ENCODE assay signal across 16 cellular contexts in the genomic region with DNA sequence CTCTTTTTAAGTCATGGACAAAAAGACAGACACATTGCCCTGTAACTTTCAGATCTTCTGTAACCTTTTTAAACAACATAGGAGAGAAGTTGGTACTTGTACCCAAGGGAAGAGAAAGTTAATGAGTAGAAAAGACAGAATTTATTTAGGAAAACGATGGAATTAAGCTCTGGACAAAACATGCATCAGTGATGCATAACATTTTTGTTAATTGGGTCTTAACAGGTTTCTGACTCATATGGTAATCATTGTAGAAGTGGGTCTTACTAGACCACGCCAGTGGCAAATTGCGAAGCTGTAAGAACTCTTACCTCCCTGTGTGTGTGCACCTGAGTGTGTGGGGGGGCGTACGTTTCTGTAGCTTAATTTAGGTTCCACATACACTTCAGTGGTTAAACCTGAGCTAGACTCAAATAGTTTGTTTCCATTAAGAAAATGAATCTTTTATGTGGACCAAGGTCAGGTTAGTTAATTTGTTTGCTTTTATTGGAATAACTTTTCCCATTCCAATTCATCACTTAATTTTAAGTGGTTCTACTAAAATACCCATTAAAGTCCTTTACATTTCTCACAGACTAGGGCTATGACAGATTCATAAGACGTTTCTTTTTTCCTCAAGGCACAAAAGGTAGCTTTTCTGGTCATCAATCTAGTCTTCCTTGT. TPM values are rescaled to one million over a fixed set of nuclear protein-coding genes. Genes with fewer than 3 reads are reported as not detected.
DNase-seq lines count a peak whose midpoint lies in the region; ATAC-seq and TF ChIP-seq lines count a peak whose summit lies in the region.
"Had no signal": no experiment of that assay in that cellular context is flagged by ENCODE, and none has a peak within 500 bp of the region (broad histone marks: within the 10 kb centered on the region; RNA-seq: fewer than 3 reads in every experiment).

No MANE protein-coding gene starts in this region.

- H3K4me1 ChIP-seq in A673 (ENCODE audit: insufficient read depth, low read length, poor library complexity, severe bottlenecking) (peaks cover 61% of the 10 kb centered on the region), muscle layer of duodenum (ENCODE audit: control insufficient read depth in 1 of 2, insufficient read depth in 2 of 2, low read length in 2 of 2) (peaks cover 4 to 18% of the 10 kb centered on the region in 2 donors)
- H3K4me1 ChIP-seq: Caco-2 had no signal

- DNase-seq in NCI-H1105 treated with DMSO at 0.1 percent for 48 hours (lab: John Stamatoyannopoulos, UW): peak; percentile 28
- no peak for DNase-seq in NCI-H1105 (lab: John Stamatoyannopoulos, UW)
- DNase-seq in A673 (ENCODE audit: low spot score): no peak
- peak; percentile 6 for DNase-seq in NCI-H69 (lab: John Stamatoyannopoulos, UW)
- DNase-seq in NCI-H2196 treated with DMSO at 0.1 percent for 48 hours (lab: John Stamatoyannopoulos, UW; ENCODE audit: unreplicated experiment): no peak
- no peak for DNase-seq in pons (ENCODE audit: low spot score)
- DNase-seq: AML-193; Caco-2; CD8-positive, alpha-beta memory T cell; H7 had no signal

- no peak for ATAC-seq in HG03039 (IDR thresholded peaks at IDR 0.05; ENCODE audit: unreplicated experiment)
- ATAC-seq: GM23338 had no signal

- POLR2A ChIA-PET in A673 (lab: Charles Lee; ENCODE audit: low non-redundant PET): no interaction called here

- no TSS peak for BruUV-seq in A673 (replicated peaks; lab: Mats Ljungman, UMichigan)

- intact Hi-C loops in A673 (cut with micrococcal nuclease; ENCODE audit: unreplicated experiment): loop anchor here (5.0 kb wide), 1 partner anchor 48 kb away; the partner anchor contains the start of gene NFIA

- H3K27ac ChIP-seq in A673 (ENCODE audit: low read depth, low read length, poor library complexity, severe bottlenecking) (peak overlapping the region; percentile 41), muscle layer of duodenum (ENCODE audit: low read length) (peak overlapping the region; percentile 17)
- H3K27ac ChIP-seq: 22Rv1, BLaER1, HL-60 had no signal

- H3K36me3 ChIP-seq in A673 (ENCODE audit: insufficient read depth, low read length, poor library complexity, severe bottlenecking): no peaks in the 10 kb centered on the region
- H3K36me3 ChIP-seq in muscle layer of duodenum (ENCODE audit: control insufficient read depth in 1 of 2, insufficient read depth in 2 of 2, low read length in 2 of 2): no peaks in the 10 kb centered on the region
- H3K36me3 ChIP-seq: BLaER1 had no signal

- H3K9me3 ChIP-seq in A673 (ENCODE audit: low read depth, low read length, poor library complexity, severe bottlenecking) (no peaks in the 10 kb centered on the region), muscle layer of duodenum (ENCODE audit: control insufficient read depth in 1 of 2, low read length in 2 of 2) (no peaks in the 10 kb centered on the region)
- H3K9me3 ChIP-seq: BLaER1, Caco-2 had no signal

- no peaks in the 10 kb centered on the region for H3K27me3 ChIP-seq in A673 (replicated peaks; ENCODE audit: insufficient read depth, low read depth, low read length, poor library complexity)
- H3K27me3 ChIP-seq in muscle layer of duodenum (ENCODE audit: low read depth, low read length): no peaks in the 10 kb centered on the region
- H3K27me3 ChIP-seq: BLaER1 had no signal

- CTCF ChIA-PET in A673 (lab: Charles Lee): no interaction called here

- no peak overlapping the region for H3K4me3 ChIP-seq in A673 (ENCODE audit: low read depth, low read length, poor library complexity, severe bottlenecking)
- no peak overlapping the region for H3K4me3 ChIP-seq in muscle layer of duodenum (ENCODE audit: low read depth in 1 of 2, low read length in 2 of 2)
- H3K4me3 ChIP-seq: BLaER1, GM23338 had no signal

- no peak for TF ChIP-seq CTCF in A673 (conservative IDR thresholded peaks at IDR 0.05; ENCODE audit: low read depth, low read length)

RNA-seq across cellular contexts. Expression of gene NFIA, which starts 48.1 kb away (rescaled TPM):
- 65.4 and 67.1 TPM in 2 replicates for total RNA-seq in A673 (2021)

Comparison
In these comparisons a context has a peak if more than half of its experiments do, and no peak if none do; other contexts are left out.
1. DNase-seq: peak in NCI-H1105 treated with DMSO at 0.1 percent for 48 hours (single experiment) and NCI-H69 (single experiment); none in NCI-H1105 (single experiment), A673 (single experiment), NCI-H2196 treated with DMSO at 0.1 percent for 48 hours (single experiment) and pons (single experiment).